Comparison of ENCODE assay signal across 18 cellular contexts in genomic region chr13:34145061-34145460, GRCh38.
"Had no signal": no experiment of that assay in that cellular context is flagged by ENCODE, and none has a peak within 500 bp of the region (broad histone marks: within the 10 kb centered on the region; RNA-seq: fewer than 3 reads in every experiment).

No MANE protein-coding gene starts in this region.

- DNase-seq: effector memory CD8-positive, alpha-beta T cell; gastrocnemius medialis; glutamatergic neuron; left ventricle myocardium inferior; lower lobe of right lung; midbrain; naive B cell; sigmoid colon; stimulated activated CD4-positive, alpha-beta T cell treated with anti-CD3 and anti-CD28 coated beads, Interleukin-12 subunit alpha, Interleukin-12 subunit beta, amount 100 ng/mL, for 4 hours; stimulated activated naive CD4-positive, alpha-beta T cell; stomach; substantia nigra; transverse colon had no signal

- H3K27me3 ChIP-seq: esophagus muscularis mucosa, gastrocnemius medialis, right atrium auricular region, sigmoid colon, stomach, transverse colon had no signal

- H3K4me3 ChIP-seq: esophagus muscularis mucosa, gastrocnemius medialis, left ventricle myocardium inferior, lower lobe of right lung, right atrium auricular region, sigmoid colon, skin epidermis, stomach, thoracic aorta, transverse colon had no signal

- H3K27ac ChIP-seq: epithelial cell of prostate, esophagus muscularis mucosa, gastrocnemius medialis, left ventricle myocardium inferior, lower lobe of right lung, right atrium auricular region, sigmoid colon, skin epidermis, stomach, thoracic aorta, transverse colon had no signal

- H3K4me1 ChIP-seq: esophagus muscularis mucosa, gastrocnemius medialis, left ventricle myocardium inferior, lower lobe of right lung, right atrium auricular region, sigmoid colon, stomach, transverse colon had no signal

- H3K36me3 ChIP-seq: esophagus muscularis mucosa, gastrocnemius medialis, left ventricle myocardium inferior, lower lobe of right lung, right atrium auricular region, sigmoid colon, stomach, thoracic aorta, transverse colon had no signal

- H3K9me3 ChIP-seq: esophagus muscularis mucosa, gastrocnemius medialis, left ventricle myocardium inferior, lower lobe of right lung, right atrium auricular region, sigmoid colon, stomach, thoracic aorta, transverse colon had no signal

- ATAC-seq: effector memory CD8-positive, alpha-beta T cell; gastrocnemius medialis; lower lobe of right lung had no signal
